Comparison of ENCODE assay signal across 10 cellular contexts in genomic region chr6:30759575-30760239, GRCh38. TPM values are rescaled to one million over a fixed set of nuclear protein-coding genes. Genes with fewer than 3 reads are reported as not detected.
DNase-seq lines count a peak whose midpoint lies in the region; ATAC-seq and TF ChIP-seq lines count a peak whose summit lies in the region.
"Had no signal": no experiment of that assay in that cellular context is flagged by ENCODE, and none has a peak within 500 bp of the region (broad histone marks: within the 10 kb centered on the region; RNA-seq: fewer than 3 reads in every experiment).

No MANE protein-coding gene starts in this region.

- WGBS in esophagus muscularis mucosa: 68% methylated on average over 10 of the region's 10 CpGs
- no CpG with 5 or more reads among the region's 10 CpGs for WGBS in trophoblast cell (ENCODE audit: extremely low coverage, insufficient coverage, insufficient read length)

- H3K4me3 ChIP-seq in PC-9 (no peak overlapping the region), esophagus muscularis mucosa (no peak overlapping the region), trophoblast cell (ENCODE audit: low read depth, low read length) (peak overlapping the region; percentile 50)
- H3K4me3 ChIP-seq: HAP-1 had no signal

- H3K79me1 ChIP-seq in trophoblast cell (ENCODE audit: low read length): peaks cover 55% of the 10 kb centered on the region

- H4K20me1 ChIP-seq in PC-9 (ENCODE audit: insufficient read depth): no peaks in the 10 kb centered on the region

- H2BK12ac ChIP-seq in trophoblast cell (ENCODE audit: low read length): peak overlapping the region; percentile 100

- ATAC-seq in HG03139 (IDR thresholded peaks at IDR 0.05; ENCODE audit: unreplicated experiment) (no peak), GM19395 (IDR thresholded peaks at IDR 0.05; ENCODE audit: unreplicated experiment) (no peak)

- peak overlapping the region; percentile 72 for H4K8ac ChIP-seq in trophoblast cell (ENCODE audit: low read depth, low read length)

- H3K36me3 ChIP-seq in PC-9 (ENCODE audit: low read depth) (no peaks in the 10 kb centered on the region), esophagus muscularis mucosa (no peaks in the 10 kb centered on the region), trophoblast cell (ENCODE audit: control insufficient read depth in 1 of 2, insufficient read depth in 2 of 2, low read length in 2 of 2) (no peaks in the 10 kb centered on the region)
- H3K36me3 ChIP-seq: HAP-1 had no signal

- peak overlapping the region; percentile 5 for H3K23ac ChIP-seq in trophoblast cell (ENCODE audit: low read length)

- H3K4me1 ChIP-seq in PC-9 (replicated peaks; ENCODE audit: insufficient read depth) (peaks cover 45% of the 10 kb centered on the region), esophagus muscularis mucosa (peaks cover 24 to 58% (median 29%) of the 10 kb centered on the region in 4 donors), trophoblast cell (ENCODE audit: control insufficient read depth in 1 of 2, insufficient read depth in 2 of 2, low read length in 2 of 2) (peaks cover 20 to 28% of the 10 kb centered on the region in 2 experiments)

- no TSS peak for BruUV-seq in PC-9 (replicated peaks; lab: Mats Ljungman, UMichigan)

- no peaks in the 10 kb centered on the region for H3K27me3 ChIP-seq in PC-9 (ENCODE audit: insufficient read depth, low read depth)
- no peaks in the 10 kb centered on the region for H3K27me3 ChIP-seq in esophagus muscularis mucosa
- no peaks in the 10 kb centered on the region for H3K27me3 ChIP-seq in trophoblast cell (ENCODE audit: insufficient read depth, low read length)

- H2BK120ac ChIP-seq in trophoblast cell (ENCODE audit: insufficient read depth, low read length, poor library complexity): peak overlapping the region; percentile 99

- no peak for TF ChIP-seq POLR2A in esophagus muscularis mucosa (IDR thresholded peaks at IDR 0.05; ENCODE audit: low read depth)

- peak overlapping the region; percentile 98 for H4K91ac ChIP-seq in trophoblast cell (ENCODE audit: low read depth, low read length)

- H3K27ac ChIP-seq in PC-9 (peak overlapping the region; percentile 31; the same call in 1 of the 2 replicates), esophagus muscularis mucosa (replicated peaks in 1 of 4) (peak overlapping the region; percentile 40 to 50 (median 43)), trophoblast cell (ENCODE audit: low read depth, low read length) (peak overlapping the region; percentile 96)

- no peaks in the 10 kb centered on the region for H3K79me2 ChIP-seq in PC-9 (ENCODE audit: low read depth)
- H3K79me2 ChIP-seq in trophoblast cell (ENCODE audit: control insufficient read depth, insufficient read depth, low read length, poor library complexity): peaks cover 13% of the 10 kb centered on the region

- peak overlapping the region; percentile 9 for H4K12ac ChIP-seq in trophoblast cell (ENCODE audit: low read depth, low read length)

- POLR2A ChIA-PET in PC-9 (lab: Charles Lee; ENCODE audit: unreplicated experiment): interaction anchor here (0.6 to 1.0 kb wide), 2 partner anchors 11 to 60 kb away, joined by 4 to 5 read pairs; no protein-coding TSS in a partner anchor

- peak; percentile 99 for DNase-seq in EH (ENCODE audit: low read depth)
- peak; percentile 71 to 77 for DNase-seq in PC-9
- no peak for DNase-seq in esophagus muscularis mucosa (ENCODE audit: extremely low spot score)
- peak; percentile 86 to 92 for DNase-seq in trophoblast cell
- DNase-seq in SIG-M5 (lab: John Stamatoyannopoulos, UW): no peak
- DNase-seq in NCI-H345 (lab: John Stamatoyannopoulos, UW): no peak
- DNase-seq: activated naive CD4-positive, alpha-beta T cell treated with anti-CD3 and anti-CD28 coated beads, Interleukin-2, amount 50 U/mL, for 16 hours had no signal

- H3K9me2 ChIP-seq in PC-9 (ENCODE audit: insufficient read depth): no peaks in the 10 kb centered on the region

- CTCF ChIA-PET in PC-9 (lab: Charles Lee): interaction anchor here (0.5 to 1.1 kb wide), 3 partner anchors 29 to 232 kb away, joined by 3 to 7 read pairs (median 4); no protein-coding TSS in a partner anchor

- no peak for TF ChIP-seq EP300 in esophagus muscularis mucosa (IDR thresholded peaks at IDR 0.05)

- peak overlapping the region; percentile 99 for H2AK5ac ChIP-seq in trophoblast cell (ENCODE audit: low read length)

- H3K4ac ChIP-seq in trophoblast cell (ENCODE audit: low read depth, low read length): peak overlapping the region; percentile 85

- H3K4me2 ChIP-seq in PC-9 (no peak overlapping the region), trophoblast cell (ENCODE audit: low read length) (no peak overlapping the region)

- TF ChIP-seq CTCF in PC-9 (conservative IDR thresholded peaks at IDR 0.05): no peak
- TF ChIP-seq CTCF in esophagus muscularis mucosa (IDR thresholded peaks at IDR 0.05): no peak

- intact Hi-C loops in PC-9 (cut with micrococcal nuclease; ENCODE audit: unreplicated experiment) (no loop called here), esophagus muscularis mucosa (cut with DNase I) (no loop called here)

- peaks cover 48% of the 10 kb centered on the region for H3F3A ChIP-seq in PC-9 (ENCODE audit: insufficient read depth, low read depth)

- no peak overlapping the region for H2AFZ ChIP-seq in PC-9
- peak overlapping the region; percentile 93 for H2AFZ ChIP-seq in trophoblast cell (ENCODE audit: insufficient read depth, low read length, poor library complexity)

- peak overlapping the region; percentile 97 for H3K14ac ChIP-seq in trophoblast cell (ENCODE audit: low read length)

- peak overlapping the region; percentile 98 for H2BK5ac ChIP-seq in trophoblast cell (ENCODE audit: low read depth, low read length, poor library complexity)

- no peak overlapping the region for H3K9ac ChIP-seq in trophoblast cell (ENCODE audit: low read length)

- H3K9me3 ChIP-seq in PC-9 (ENCODE audit: insufficient read depth, low read depth) (no peaks in the 10 kb centered on the region), esophagus muscularis mucosa (no peaks in the 10 kb centered on the region), trophoblast cell (ENCODE audit: insufficient read depth, low read depth, low read length) (peaks cover 3% of the 10 kb centered on the region)
- H3K9me3 ChIP-seq: HAP-1 had no signal

- peak overlapping the region; percentile 98 for H3K18ac ChIP-seq in trophoblast cell (ENCODE audit: low read length)

RNA-seq across cellular contexts. Expression of gene IER3, which starts 15.4 kb away (rescaled TPM):
- total RNA-seq in PC-9 (2021) (107 and 117 TPM in 2 replicates), esophagus muscularis mucosa (10 to 100 TPM in 2 of 4 donors, 1 to 10 TPM in 2; 8.9 to 45.4 (median 11.0) TPM)
- 366 and 374 TPM in 2 replicates for polyA plus RNA-seq in trophoblast cell (2013)

RNA-seq across cellular contexts. Expression of gene FLOT1, which starts 17.2 kb away (rescaled TPM):
- total RNA-seq in PC-9 (2021): 225 and 234 TPM in 2 replicates
- total RNA-seq in esophagus muscularis mucosa: 100 to 1,000 TPM; 115 to 214 (median 166) TPM
- 66.9 and 72.1 TPM in 2 replicates for polyA plus RNA-seq in trophoblast cell (2013)

RNA-seq across cellular contexts. Expression of gene TUBB, which starts 39.6 kb away (rescaled TPM):
- total RNA-seq in PC-9 (2021): 697 and 901 TPM in 2 replicates
- total RNA-seq in esophagus muscularis mucosa: 100 to 1,000 TPM; 208 to 398 (median 272) TPM
- 1,464 and 1,542 TPM in 2 replicates for polyA plus RNA-seq in trophoblast cell (2013)

RNA-seq across cellular contexts. Expression of gene MDC1, which starts 42.6 kb away (rescaled TPM):
- total RNA-seq in PC-9 (2021) (72.9 and 81.6 TPM in 2 replicates), esophagus muscularis mucosa (10 to 100 TPM; 10.8 to 20.3 (median 13.1) TPM)
- polyA plus RNA-seq in trophoblast cell (2013): 29.1 and 32.3 TPM in 2 replicates

Comparison
In these comparisons a context has a peak if more than half of its experiments do, and no peak if none do; other contexts are left out.
1. DNase-seq: peak in EH (single experiment), PC-9 (2 of 2) and trophoblast cell (2 of 2); none in esophagus muscularis mucosa (single experiment), SIG-M5 (single experiment) and NCI-H345 (single experiment).
2. H3K27ac ChIP-seq: peak in every context shown above with its lines; median percentile 96 in trophoblast cell; 43 in esophagus muscularis mucosa; 31 in PC-9.